In genomic region chr20:1427457-1428054, GRCh38 we compare ENCODE assay signal across 11 cellular contexts. TPM values are rescaled to one million over a fixed set of nuclear protein-coding genes. Genes with fewer than 3 reads are reported as not detected.
DNase-seq lines count a peak whose midpoint lies in the region; ATAC-seq and FAIRE-seq lines count a peak whose summit lies in the region.
"Had no signal": no experiment of that assay in that cellular context is flagged by ENCODE, and none has a peak within 500 bp of the region (broad histone marks: within the 10 kb centered on the region; RNA-seq: fewer than 3 reads in every experiment).

No MANE protein-coding gene starts in this region.

- H3K9ac ChIP-seq in iPS-20b (ENCODE audit: low read depth, low read length) = 0 out of 2 replicates have a peak overlapping the region, but pooled peaks have one; percentile 7

- 46 to 51% (median 49%) methylated on average over 3 of the region's 3 CpGs for WGBS in small intestine, 3 donors

- H3K9me3 ChIP-seq in SJCRH30 (replicated peaks) (no peaks in the 10 kb centered on the region), iPS-20b (ENCODE audit: insufficient read depth, low read depth, low read length) (peaks cover 6% of the 10 kb centered on the region; the same call in 1 of the 2 replicates), small intestine (ENCODE audit: control insufficient read depth, low read depth) (no peaks in the 10 kb centered on the region)
- H3K9me3 ChIP-seq: colonic mucosa had no signal

- H3K4me1 ChIP-seq in SJCRH30 (peaks cover 23% of the 10 kb centered on the region), iPS-20b (ENCODE audit: insufficient read depth, low read length) (peaks cover 28% of the 10 kb centered on the region; the same call in 1 of the 2 replicates), small intestine (ENCODE audit: control insufficient read depth in 2 of 2, insufficient read depth in 1 of 2, low read depth in 1 of 2, low read length in 1 of 2) (peaks cover 0 to 2% of the 10 kb centered on the region in 2 donors)
- H3K4me1 ChIP-seq: colonic mucosa had no signal

- FAIRE-seq in small intestine (lab: Jason Lieb, UNC) = no peak

- no peaks in the 10 kb centered on the region for H3K36me3 ChIP-seq in SJCRH30
- H3K36me3 ChIP-seq in iPS-20b (ENCODE audit: insufficient read depth, low read depth, low read length) = no peaks in the 10 kb centered on the region
- no peaks in the 10 kb centered on the region for H3K36me3 ChIP-seq in small intestine (ENCODE audit: control insufficient read depth in 2 of 2, insufficient read depth in 2 of 2, low read length in 2 of 2)
- H3K36me3 ChIP-seq: colonic mucosa had no signal

- no peaks in the 10 kb centered on the region for H3K27me3 ChIP-seq in SJCRH30
- no peaks in the 10 kb centered on the region for H3K27me3 ChIP-seq in iPS-20b (ENCODE audit: insufficient read depth, low read length)
- H3K27me3 ChIP-seq in small intestine (ENCODE audit: control insufficient read depth in 2 of 2, insufficient read depth in 2 of 2, low read length in 2 of 2) = no peaks in the 10 kb centered on the region
- H3K27me3 ChIP-seq: colonic mucosa had no signal

- no peak for ATAC-seq in GM18870 (IDR thresholded peaks at IDR 0.05; ENCODE audit: unreplicated experiment)
- no peak for ATAC-seq in GM18519 (IDR thresholded peaks at IDR 0.05; ENCODE audit: low FRiP score, unreplicated experiment)
- ATAC-seq in HG02840 (IDR thresholded peaks at IDR 0.05; ENCODE audit: low FRiP score, unreplicated experiment) = no peak
- ATAC-seq: stimulated activated naive CD8-positive, alpha-beta T cell treated with anti-CD3 and anti-CD28 coated beads, Interleukin-15, amount 100 ng/mL, for 72 hours had no signal

- H3K4me3 ChIP-seq in SJCRH30 (no peak overlapping the region), iPS-20b (ENCODE audit: low read length) (peak overlapping the region; percentile 16; the same call in 1 of the 2 replicates), small intestine (ENCODE audit: low read depth in 1 of 2, low read length in 2 of 2) (no peak overlapping the region)
- H3K4me3 ChIP-seq: colonic mucosa had no signal

- H3K27ac ChIP-seq in SJCRH30 (peak overlapping the region; percentile 48), iPS-20b (ENCODE audit: low read length) (peak overlapping the region; percentile 9), small intestine (ENCODE audit: low read depth in 1 of 2, low read length in 1 of 2) (no peak overlapping the region)
- H3K27ac ChIP-seq: colonic mucosa had no signal

- DNase-seq in COR-L47 (lab: John Stamatoyannopoulos, UW) = peak; percentile 97
- peak; percentile 94 for DNase-seq in NCI-H128 (lab: John Stamatoyannopoulos, UW; ENCODE audit: unreplicated experiment)
- peak; percentile 70 to 88 for DNase-seq in SJCRH30
- DNase-seq in small intestine = no peak
- DNase-seq: CD4-positive, alpha-beta T cell; colonic mucosa; stimulated activated naive CD8-positive, alpha-beta T cell treated with anti-CD3 and anti-CD28 coated beads, Interleukin-15, amount 100 ng/mL, for 72 hours had no signal

RNA-seq across cellular contexts. Expression of gene FKBP1A, which starts 34.7 kb away (rescaled TPM):
- total RNA-seq in SJCRH30 (2014; rRNA removed; shearing (Covaris generic)) = 112 and 127 TPM in 2 replicates
- polyA plus RNA-seq in small intestine = 100 to 1,000 TPM; 146 to 315 (median 152) TPM

RNA-seq across cellular contexts. Expression of gene NSFL1C, which starts 39.1 kb away (rescaled TPM):
- total RNA-seq in SJCRH30 (2014; rRNA removed; shearing (Covaris generic)) = 46.2 and 47.8 TPM in 2 replicates
- 10 to 100 TPM; 44.7 to 62.3 (median 45.7) TPM for polyA plus RNA-seq in small intestine

Comparison
In these comparisons a context has a peak if more than half of its experiments do, and no peak if none do; other contexts are left out.
1. H3K27ac ChIP-seq: peak in SJCRH30 (single experiment) and iPS-20b (single experiment); none in small intestine (0 of 2).